ENCODE assay signal across 16 cellular contexts in genomic region chr4:2925931-2926860, GRCh38. TPM values are rescaled to one million over a fixed set of nuclear protein-coding genes. Genes with fewer than 3 reads are reported as not detected.
DNase-seq lines count a peak whose midpoint lies in the region; ATAC-seq and TF ChIP-seq lines count a peak whose summit lies in the region.
"Had no signal": no experiment of that assay in that cellular context is flagged by ENCODE, and none has a peak within 500 bp of the region (broad histone marks: within the 10 kb centered on the region; RNA-seq: fewer than 3 reads in every experiment).

No MANE protein-coding gene starts in this region.

- peak overlapping the region; percentile 34 for H3K27ac Mint-ChIP-seq in activated naive CD8-positive, alpha-beta T cell
- no peak overlapping the region for H3K27ac Mint-ChIP-seq in activated naive CD8-positive, alpha-beta T cell treated with anti-CD3 and anti-CD28 coated beads for 36 hours
- peak overlapping the region; percentile 39 for H3K27ac Mint-ChIP-seq in activated CD8-positive, alpha-beta T cell treated with anti-CD3 and anti-CD28 coated beads, Interleukin-2, amount 10 ng/mL, durations not matched to agents 7 days and 5 days
- no peak overlapping the region for H3K27ac Mint-ChIP-seq in glutamatergic neuron (ENCODE audit: unreplicated experiment)
- H3K27ac Mint-ChIP-seq: activated T-helper 1 cell treated with anti-CD3 and anti-CD28 coated beads, Interleukin-12 subunit alpha, Interleukin-12 subunit beta, Interleukin-2, Interleukin-4 antibody, amounts not matched to agents 30 ng/mL and 10 ng/mL and 1 ng/mL, durations not matched to agents 14 hours and 24 hours and 36 hours had no signal

- H3K27ac ChIP-seq in lower lobe of right lung (no peak overlapping the region), suprapubic skin (no peak overlapping the region)
- H3K27ac ChIP-seq: esophagus muscularis mucosa, ovary had no signal

- intact Hi-C loops in lower lobe of right lung (cut with DNase I) = no loop called here

- H3K27me3 ChIP-seq in lower lobe of right lung (ENCODE audit: low read depth) = no peaks in the 10 kb centered on the region
- H3K27me3 ChIP-seq in suprapubic skin = no peaks in the 10 kb centered on the region
- H3K27me3 ChIP-seq: esophagus muscularis mucosa, ovary had no signal

- WGBS in suprapubic skin = 91% methylated on average over 34 of the region's 41 CpGs

- peaks cover 90% of the 10 kb centered on the region for H3K36me3 ChIP-seq in lower lobe of right lung
- peaks cover 83% of the 10 kb centered on the region for H3K36me3 ChIP-seq in suprapubic skin
- H3K36me3 ChIP-seq: ovary had no signal

- peaks cover 45% of the 10 kb centered on the region for H3K4me1 ChIP-seq in lower lobe of right lung
- peaks cover 25% of the 10 kb centered on the region for H3K4me1 ChIP-seq in suprapubic skin

- peaks cover 28% of the 10 kb centered on the region for H3K4me1 Mint-ChIP-seq in activated naive CD8-positive, alpha-beta T cell (ENCODE audit: low read depth)
- peaks cover 27% of the 10 kb centered on the region for H3K4me1 Mint-ChIP-seq in activated naive CD8-positive, alpha-beta T cell treated with anti-CD3 and anti-CD28 coated beads for 36 hours
- peaks cover 30% of the 10 kb centered on the region for H3K4me1 Mint-ChIP-seq in activated CD8-positive, alpha-beta T cell treated with anti-CD3 and anti-CD28 coated beads, Interleukin-2, amount 10 ng/mL, durations not matched to agents 7 days and 5 days (ENCODE audit: low read depth)
- H3K4me1 Mint-ChIP-seq in glutamatergic neuron (ENCODE audit: low read depth, unreplicated experiment) = peaks cover 18% of the 10 kb centered on the region

- H3K36me3 Mint-ChIP-seq in activated naive CD8-positive, alpha-beta T cell = peaks cover 2% of the 10 kb centered on the region
- peaks cover 33% of the 10 kb centered on the region for H3K36me3 Mint-ChIP-seq in activated naive CD8-positive, alpha-beta T cell treated with anti-CD3 and anti-CD28 coated beads for 36 hours
- H3K36me3 Mint-ChIP-seq in activated CD8-positive, alpha-beta T cell treated with anti-CD3 and anti-CD28 coated beads, Interleukin-2, amount 10 ng/mL, durations not matched to agents 7 days and 5 days (ENCODE audit: low read depth) = peaks cover 64% of the 10 kb centered on the region
- peaks cover 7% of the 10 kb centered on the region for H3K36me3 Mint-ChIP-seq in glutamatergic neuron (ENCODE audit: unreplicated experiment)

- no peak for TF ChIP-seq EP300 in suprapubic skin (IDR thresholded peaks at IDR 0.05)

- TF ChIP-seq CTCF in lower lobe of right lung (IDR thresholded peaks at IDR 0.05) (no peak), suprapubic skin (IDR thresholded peaks at IDR 0.05) (no peak), glutamatergic neuron (IDR thresholded peaks at IDR 0.05; ENCODE audit: partially characterized antibody, unreplicated experiment) (no peak)

- CTCF ChIA-PET in activated CD8-positive, alpha-beta T cell treated with anti-CD3 and anti-CD28 coated beads, Interleukin-2, amount 10 ng/mL, durations not matched to agents 7 days and 5 days (lab: Charles Lee) = no interaction called here

- H3K4me3 ChIP-seq in lower lobe of right lung (no peak overlapping the region), suprapubic skin (no peak overlapping the region)
- H3K4me3 ChIP-seq: esophagus muscularis mucosa, ovary had no signal

- H3K27me3 Mint-ChIP-seq in activated naive CD8-positive, alpha-beta T cell = no peaks in the 10 kb centered on the region
- no peaks in the 10 kb centered on the region for H3K27me3 Mint-ChIP-seq in activated naive CD8-positive, alpha-beta T cell treated with anti-CD3 and anti-CD28 coated beads for 36 hours
- no peaks in the 10 kb centered on the region for H3K27me3 Mint-ChIP-seq in activated CD8-positive, alpha-beta T cell treated with anti-CD3 and anti-CD28 coated beads, Interleukin-2, amount 10 ng/mL, durations not matched to agents 7 days and 5 days (ENCODE audit: low read depth)
- peaks cover 4% of the 10 kb centered on the region for H3K27me3 Mint-ChIP-seq in glutamatergic neuron (ENCODE audit: unreplicated experiment)

- no peaks in the 10 kb centered on the region for H3K9me3 Mint-ChIP-seq in activated naive CD8-positive, alpha-beta T cell (ENCODE audit: low read depth)
- H3K9me3 Mint-ChIP-seq in activated naive CD8-positive, alpha-beta T cell treated with anti-CD3 and anti-CD28 coated beads for 36 hours = no peaks in the 10 kb centered on the region
- H3K9me3 Mint-ChIP-seq in activated CD8-positive, alpha-beta T cell treated with anti-CD3 and anti-CD28 coated beads, Interleukin-2, amount 10 ng/mL, durations not matched to agents 7 days and 5 days (ENCODE audit: insufficient read depth) = no peaks in the 10 kb centered on the region
- peaks cover 14% of the 10 kb centered on the region for H3K9me3 Mint-ChIP-seq in glutamatergic neuron (ENCODE audit: unreplicated experiment)
- H3K9me3 Mint-ChIP-seq: activated T-helper 1 cell treated with anti-CD3 and anti-CD28 coated beads, Interleukin-12 subunit alpha, Interleukin-12 subunit beta, Interleukin-2, Interleukin-4 antibody, amounts not matched to agents 30 ng/mL and 10 ng/mL and 1 ng/mL, durations not matched to agents 14 hours and 24 hours and 36 hours had no signal

- H3K9me3 ChIP-seq in lower lobe of right lung (no peaks in the 10 kb centered on the region), suprapubic skin (no peaks in the 10 kb centered on the region)
- H3K9me3 ChIP-seq: esophagus muscularis mucosa, ovary had no signal

- no peak for TF ChIP-seq POLR2A in suprapubic skin (IDR thresholded peaks at IDR 0.05)

- POLR2A ChIA-PET in activated CD8-positive, alpha-beta T cell treated with anti-CD3 and anti-CD28 coated beads, Interleukin-2, amount 10 ng/mL, durations not matched to agents 7 days and 5 days (lab: Charles Lee) = no interaction called here

- no peak for DNase-seq in activated naive CD8-positive, alpha-beta T cell treated with anti-CD3 and anti-CD28 coated beads for 36 hours
- DNase-seq in activated CD8-positive, alpha-beta T cell treated with anti-CD3 and anti-CD28 coated beads, Interleukin-2, amount 10 ng/mL, durations not matched to agents 7 days and 5 days = no peak
- DNase-seq in lower lobe of right lung (peak; percentile 38), suprapubic skin (ENCODE audit: low spot score in 2 of 2) (peak; percentile 55 to 73), T1000 (lab: John Stamatoyannopoulos, UW) (no peak), glutamatergic neuron (no peak)
- DNase-seq: activated CD4-positive, alpha-beta T cell treated with anti-CD3 and anti-CD28 coated beads for 1 hour; COR-L47; IMR-90; NCI-H748 treated with DMSO at 0.1 percent for 48 hours; small intestine had no signal

- H3K4me3 Mint-ChIP-seq in activated naive CD8-positive, alpha-beta T cell = no peak overlapping the region
- H3K4me3 Mint-ChIP-seq in activated naive CD8-positive, alpha-beta T cell treated with anti-CD3 and anti-CD28 coated beads for 36 hours = no peak overlapping the region
- no peak overlapping the region for H3K4me3 Mint-ChIP-seq in activated CD8-positive, alpha-beta T cell treated with anti-CD3 and anti-CD28 coated beads, Interleukin-2, amount 10 ng/mL, durations not matched to agents 7 days and 5 days
- no peak overlapping the region for H3K4me3 Mint-ChIP-seq in glutamatergic neuron (ENCODE audit: unreplicated experiment)
- H3K4me3 Mint-ChIP-seq: activated T-helper 1 cell treated with anti-CD3 and anti-CD28 coated beads, Interleukin-12 subunit alpha, Interleukin-12 subunit beta, Interleukin-2, Interleukin-4 antibody, amounts not matched to agents 30 ng/mL and 10 ng/mL and 1 ng/mL, durations not matched to agents 14 hours and 24 hours and 36 hours had no signal

- no peak for ATAC-seq in activated CD8-positive, alpha-beta T cell treated with anti-CD3 and anti-CD28 coated beads, Interleukin-2, amount 10 ng/mL, durations not matched to agents 7 days and 5 days
- ATAC-seq in lower lobe of right lung = no peak
- ATAC-seq in GM18873 (IDR thresholded peaks at IDR 0.05; ENCODE audit: low FRiP score, unreplicated experiment) = no peak

RNA-seq across cellular contexts. Expression of gene NOP14, which starts 37.0 kb away (rescaled TPM):
- 100 to 1,000 TPM in 1 of 2 experiments, 10 to 100 TPM in 1; 99.1 to 102 TPM for total RNA-seq in activated naive CD8-positive, alpha-beta T cell treated with anti-CD3 and anti-CD28 coated beads for 36 hours
- total RNA-seq in activated CD8-positive, alpha-beta T cell treated with anti-CD3 and anti-CD28 coated beads, Interleukin-2, amount 10 ng/mL, durations not matched to agents 7 days and 5 days = 10 to 100 TPM; 47.6 to 52.3 TPM
- total RNA-seq in lower lobe of right lung (20.7 TPM), suprapubic skin (10 to 100 TPM; 23.4 to 30.8 (median 27.1) TPM), glutamatergic neuron (ENCODE audit: unreplicated experiment) (17.2 TPM)

RNA-seq across cellular contexts. Expression of gene GRK4, which starts 37.2 kb away (rescaled TPM):
- total RNA-seq in activated naive CD8-positive, alpha-beta T cell treated with anti-CD3 and anti-CD28 coated beads for 36 hours = 1 to 10 TPM; 2.6 to 3.2 TPM
- total RNA-seq in activated CD8-positive, alpha-beta T cell treated with anti-CD3 and anti-CD28 coated beads, Interleukin-2, amount 10 ng/mL, durations not matched to agents 7 days and 5 days = 1 to 10 TPM; 2.2 to 2.6 TPM
- total RNA-seq in lower lobe of right lung (7.1 TPM), suprapubic skin (1 to 10 TPM; 3.3 to 8.0 (median 4.6) TPM), glutamatergic neuron (ENCODE audit: unreplicated experiment) (34.5 TPM)

Comparison
In these comparisons a context has a peak if more than half of its experiments do, and no peak if none do; other contexts are left out.
1. H3K27ac Mint-ChIP-seq: peak in activated naive CD8-positive, alpha-beta T cell (single experiment) and activated CD8-positive, alpha-beta T cell treated with anti-CD3 and anti-CD28 coated beads, Interleukin-2, amount 10 ng/mL, durations not matched to agents 7 days and 5 days (single experiment); none in activated naive CD8-positive, alpha-beta T cell treated with anti-CD3 and anti-CD28 coated beads for 36 hours (single experiment) and glutamatergic neuron (single experiment).
2. DNase-seq: peak in lower lobe of right lung (single experiment) and suprapubic skin (2 of 2); none in activated naive CD8-positive, alpha-beta T cell treated with anti-CD3 and anti-CD28 coated beads for 36 hours (single experiment), activated CD8-positive, alpha-beta T cell treated with anti-CD3 and anti-CD28 coated beads, Interleukin-2, amount 10 ng/mL, durations not matched to agents 7 days and 5 days (single experiment), T1000 (single experiment) and glutamatergic neuron (single experiment).